Comparison of ENCODE assay signal across 22 cellular contexts in the genomic region with DNA sequence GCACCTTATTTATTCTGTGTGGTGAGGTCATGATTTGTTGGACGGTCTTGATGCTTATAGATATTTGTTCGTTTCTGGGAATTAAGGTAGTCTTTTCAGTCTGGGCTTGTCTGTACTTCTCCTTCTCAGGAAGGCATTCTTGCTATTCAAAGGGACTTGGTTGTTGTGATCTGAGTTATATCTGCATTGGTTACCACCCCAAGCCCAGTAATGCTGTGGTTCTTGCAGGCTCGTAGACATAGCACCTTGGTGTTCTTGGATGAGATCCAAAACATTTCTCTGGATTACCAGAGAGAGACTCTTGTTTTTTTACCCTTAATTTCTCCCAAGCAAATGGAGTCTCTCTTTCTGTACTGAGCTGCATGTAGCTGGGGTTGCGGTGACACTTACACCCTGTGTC.
A peak's percentile ranks its signal among the peaks of the same experiment; 100 is the strongest.
DNase-seq lines count a peak whose midpoint lies in the region; ATAC-seq and TF ChIP-seq lines count a peak whose summit lies in the region.
"Had no signal": no experiment of that assay in that cellular context is flagged by ENCODE, and none has a peak within 500 bp of the region (broad histone marks: within the 10 kb centered on the region; RNA-seq: fewer than 3 reads in every experiment).

No MANE protein-coding gene starts in this region.

- WGBS in mesenchymal stem cell: over 99% methylated on average over 4 of the region's 4 CpGs

- no peaks in the 10 kb centered on the region for H3K36me3 Mint-ChIP-seq in Calu3 (ENCODE audit: insufficient read depth, unreplicated experiment)
- no peaks in the 10 kb centered on the region for H3K36me3 Mint-ChIP-seq in dendritic cell treated with granulocyte-macrophage colony-stimulating factor and Interleukin-4, amounts not matched to agents 40 ng/mL and 50 ng/mL, for 4 days (ENCODE audit: low read depth)
- H3K36me3 Mint-ChIP-seq: IgD-negative memory B cell had no signal

- peak overlapping the region in 1 of 2 experiments; percentile 25 for H3K18ac ChIP-seq in mesenchymal stem cell (ENCODE audit: low read depth in 1 of 2, low read length in 2 of 2)

- no peak for ATAC-seq in GM21360 (IDR thresholded peaks at IDR 0.05; ENCODE audit: unreplicated experiment)
- ATAC-seq: GM23338, Panc1 had no signal

- no TSS peak for BruUV-seq in Calu3 (replicated peaks; lab: Mats Ljungman, UMichigan)

- no peaks in the 10 kb centered on the region for H3K36me3 ChIP-seq in mesenchymal stem cell (ENCODE audit: control insufficient read depth in 1 of 2, insufficient read depth in 2 of 2, low read depth in 1 of 2, low read length in 2 of 2)

- no peak overlapping the region for H3K23ac ChIP-seq in mesenchymal stem cell (ENCODE audit: low read length in 2 of 2)

- peaks cover 13% of the 10 kb centered on the region for H3K9me3 ChIP-seq in mesenchymal stem cell (ENCODE audit: control insufficient read depth, low read length)

- H3K4me3 ChIP-seq in mesenchymal stem cell (ENCODE audit: insufficient read depth in 1 of 2, low read depth in 1 of 2, low read length in 2 of 2): no peak overlapping the region
- H3K4me3 ChIP-seq: GM23338 had no signal

- no peaks in the 10 kb centered on the region for H3K27me3 Mint-ChIP-seq in Calu3 (ENCODE audit: unreplicated experiment)
- no peaks in the 10 kb centered on the region for H3K27me3 Mint-ChIP-seq in dendritic cell treated with granulocyte-macrophage colony-stimulating factor and Interleukin-4, amounts not matched to agents 40 ng/mL and 50 ng/mL, for 4 days
- H3K27me3 Mint-ChIP-seq: CD4-positive, alpha-beta T cell; IgD-negative memory B cell had no signal

- no peak overlapping the region for H2BK5ac ChIP-seq in mesenchymal stem cell (ENCODE audit: low read depth, low read length, poor library complexity, severe bottlenecking)

- H2BK12ac ChIP-seq in mesenchymal stem cell (ENCODE audit: low read length in 2 of 2): peak overlapping the region; percentile 16 to 55

- H3K79me1 ChIP-seq in mesenchymal stem cell (replicated peaks; ENCODE audit: low read length, poor library complexity, severe bottlenecking): no peaks in the 10 kb centered on the region

- no peak overlapping the region for H2AFZ ChIP-seq in mesenchymal stem cell (ENCODE audit: low read depth, low read length)
- H2AFZ ChIP-seq: GM23338 had no signal

- H3K4me1 ChIP-seq in mesenchymal stem cell (ENCODE audit: control insufficient read depth, insufficient read depth, low read depth, low read length): no peaks in the 10 kb centered on the region

- H2AK5ac ChIP-seq in mesenchymal stem cell (ENCODE audit: low read length, severe bottlenecking): no peak overlapping the region

- no peak overlapping the region for H2BK120ac ChIP-seq in mesenchymal stem cell (ENCODE audit: low read depth, low read length)

- peaks cover 2% of the 10 kb centered on the region for H3K9me3 Mint-ChIP-seq in Calu3 (ENCODE audit: low read depth, unreplicated experiment)
- H3K9me3 Mint-ChIP-seq in dendritic cell treated with granulocyte-macrophage colony-stimulating factor and Interleukin-4, amounts not matched to agents 40 ng/mL and 50 ng/mL, for 4 days: peaks cover 34% of the 10 kb centered on the region

- no peak overlapping the region for H3K4me3 Mint-ChIP-seq in Calu3 (ENCODE audit: low read depth, unreplicated experiment)
- no peak overlapping the region for H3K4me3 Mint-ChIP-seq in dendritic cell treated with granulocyte-macrophage colony-stimulating factor and Interleukin-4, amounts not matched to agents 40 ng/mL and 50 ng/mL, for 4 days
- H3K4me3 Mint-ChIP-seq: CD4-positive, alpha-beta T cell; GM23338; IgD-negative memory B cell had no signal

- CTCF ChIA-PET in Calu3 (lab: Charles Lee): no interaction called here
- CTCF ChIA-PET in RWPE1 (lab: Yijun Ruan, JAX): no interaction called here

- POLR2A ChIA-PET in RWPE1 (lab: Yijun Ruan, JAX; ENCODE audit: low non-redundant PET): no interaction called here

- H3K27ac ChIP-seq in RWPE1: peak overlapping the region; percentile 86
- H3K27ac ChIP-seq in mesenchymal stem cell (ENCODE audit: low read length, poor library complexity, severe bottlenecking): no peak overlapping the region

- H3K14ac ChIP-seq in mesenchymal stem cell (ENCODE audit: low read length in 2 of 2): peak overlapping the region in 1 of 2 experiments; percentile 8

- peak overlapping the region; percentile 56 for H3K27ac Mint-ChIP-seq in Calu3 (ENCODE audit: unreplicated experiment)
- peak overlapping the region; percentile 78 for H3K27ac Mint-ChIP-seq in dendritic cell treated with granulocyte-macrophage colony-stimulating factor and Interleukin-4, amounts not matched to agents 40 ng/mL and 50 ng/mL, for 4 days
- H3K27ac Mint-ChIP-seq: CD4-positive, alpha-beta T cell; GM23338; IgD-negative memory B cell had no signal

- DNase-seq in Calu3 (no peak), RWPE1 (ENCODE audit: low spot score) (no peak), mesenchymal stem cell (no peak), dedifferentiated amniotic fluid mesenchymal stem cell (ENCODE audit: extremely low spot score) (no peak), amniotic stem cell (lab: John Stamatoyannopoulos, UW) (no peak)
- DNase-seq: CD4-positive, alpha-beta T cell; DMS53; EL; HCEC 1CT; Karpas-422; MM.1S; NCI-H1092; NCI-H1436 treated with DMSO at 0.1 percent for 48 hours; NCI-H2029; NCI-H345; NCI-H524 treated with DMSO at 0.1 percent for 48 hours; Right ventricle myocardium superior had no signal

- H3K4me2 ChIP-seq in mesenchymal stem cell (ENCODE audit: low read length, poor library complexity, severe bottlenecking): no peak overlapping the region
- H3K4me2 ChIP-seq: GM23338 had no signal

- no peak for TF ChIP-seq CTCF in Calu3 (IDR thresholded peaks at IDR 0.05; ENCODE audit: unreplicated experiment)
- no peak for TF ChIP-seq CTCF in RWPE1 (conservative IDR thresholded peaks at IDR 0.05; ENCODE audit: low read depth)

- H4K91ac ChIP-seq in mesenchymal stem cell (ENCODE audit: low read length): no peak overlapping the region

- no peak overlapping the region for H3K4ac ChIP-seq in mesenchymal stem cell (ENCODE audit: low read depth in 1 of 2, low read length in 2 of 2)

- no peaks in the 10 kb centered on the region for H3K27me3 ChIP-seq in mesenchymal stem cell (ENCODE audit: control insufficient read depth in 1 of 2, insufficient read depth in 1 of 2, low read length in 2 of 2)

- no peak overlapping the region for H2BK15ac ChIP-seq in mesenchymal stem cell (ENCODE audit: low read depth, poor library complexity, severe bottlenecking)

- intact Hi-C loops in Calu3 (cut with micrococcal nuclease; ENCODE audit: unreplicated experiment): no loop called here
- intact Hi-C loops in dendritic cell treated with granulocyte-macrophage colony-stimulating factor and Interleukin-4, amounts not matched to agents 40 ng/mL and 50 ng/mL, for 4 days (cut with micrococcal nuclease): no loop called here

- no peak overlapping the region for H3K9ac ChIP-seq in mesenchymal stem cell (ENCODE audit: low read length)

- no peak overlapping the region for H4K8ac ChIP-seq in mesenchymal stem cell (ENCODE audit: low read length)

- H3K4me1 Mint-ChIP-seq in Calu3 (ENCODE audit: low read depth, unreplicated experiment): no peaks in the 10 kb centered on the region
- H3K4me1 Mint-ChIP-seq in dendritic cell treated with granulocyte-macrophage colony-stimulating factor and Interleukin-4, amounts not matched to agents 40 ng/mL and 50 ng/mL, for 4 days (ENCODE audit: low read depth): peaks cover 6% of the 10 kb centered on the region
- H3K4me1 Mint-ChIP-seq: GM23338, IgD-negative memory B cell had no signal
